In the genomic region with DNA sequence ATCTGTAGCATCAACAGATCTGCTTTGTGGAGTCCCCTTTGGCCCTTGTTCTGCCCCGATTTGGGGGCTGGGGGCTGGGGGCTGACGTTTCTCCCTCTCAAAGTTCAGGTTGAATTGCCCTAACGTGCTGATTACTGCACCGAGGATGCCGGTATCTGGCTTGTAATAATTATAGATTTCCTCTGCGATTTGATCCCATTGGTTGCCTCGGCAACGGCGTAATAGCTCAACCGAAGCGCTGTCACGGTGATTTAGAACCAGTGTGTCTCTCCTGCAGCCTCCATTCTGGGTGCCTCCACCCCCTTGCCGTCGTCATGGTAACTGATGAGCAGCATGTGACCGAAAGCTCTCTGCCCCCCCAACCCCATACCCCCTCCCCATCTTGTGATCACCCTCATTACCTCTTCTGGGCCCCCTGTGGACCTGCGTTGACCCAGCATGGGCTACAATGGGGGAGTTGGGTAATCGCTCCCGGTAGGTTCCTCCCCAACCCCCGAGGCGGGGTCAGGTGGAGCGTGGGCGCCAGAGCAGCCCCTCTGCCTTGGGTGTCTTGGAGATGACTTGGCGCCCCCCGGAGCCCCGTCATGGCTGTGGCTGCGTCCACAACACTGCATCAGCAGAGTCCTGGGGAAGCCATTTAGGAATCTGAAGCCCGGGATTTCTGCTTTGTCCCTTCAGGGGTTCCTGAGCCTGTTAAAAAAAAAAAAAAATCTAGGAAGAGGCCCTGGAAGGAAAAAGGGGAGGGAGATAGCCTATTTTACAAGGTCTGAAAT, we compare ENCODE assay signal across 17 cellular contexts. TPM values are rescaled to one million over a fixed set of nuclear protein-coding genes. Genes with fewer than 3 reads are reported as not detected.
DNase-seq lines count a peak whose midpoint lies in the region; ATAC-seq and TF ChIP-seq lines count a peak whose summit lies in the region.
"Had no signal": no experiment of that assay in that cellular context is flagged by ENCODE, and none has a peak within 500 bp of the region (broad histone marks: within the 10 kb centered on the region; RNA-seq: fewer than 3 reads in every experiment).

No MANE protein-coding gene starts in this region.

- H3K27me3 Mint-ChIP-seq in endodermal cell (ENCODE audit: insufficient read depth): no peaks in the 10 kb centered on the region
- H3K27me3 Mint-ChIP-seq in activated naive CD8-positive, alpha-beta T cell treated with anti-CD3 and anti-CD28 coated beads, Interleukin-2, amount 50 U/mL, for 24 hours: no peaks in the 10 kb centered on the region
- H3K27me3 Mint-ChIP-seq: T-cell had no signal

- peak; percentile 10 for TF ChIP-seq CTCF in endodermal cell (conservative IDR thresholded peaks at IDR 0.05)

- no peaks in the 10 kb centered on the region for H3K4me1 ChIP-seq in endodermal cell (ENCODE audit: control insufficient read depth, insufficient read depth, low read length)
- H3K4me1 ChIP-seq in neuronal stem cell (ENCODE audit: control insufficient read depth in 2 of 2, insufficient read depth in 1 of 2, low read depth in 1 of 2, low read length in 2 of 2): peaks cover 9 to 27% of the 10 kb centered on the region in 2 donors
- H3K4me1 ChIP-seq: colonic mucosa, prostate gland, stomach had no signal

- H3K9me3 ChIP-seq in endodermal cell (ENCODE audit: control insufficient read depth, low read length): no peaks in the 10 kb centered on the region
- peaks cover 2 to 6% of the 10 kb centered on the region in 2 donors for H3K9me3 ChIP-seq in neuronal stem cell (replicated peaks in 1 of 2; ENCODE audit: control insufficient read depth in 2 of 2, insufficient read depth in 1 of 2, low read depth in 1 of 2, low read length in 2 of 2)
- H3K9me3 ChIP-seq: colonic mucosa, prostate gland had no signal

- no peak overlapping the region for H3K27ac Mint-ChIP-seq in endodermal cell
- H3K27ac Mint-ChIP-seq in activated naive CD8-positive, alpha-beta T cell treated with anti-CD3 and anti-CD28 coated beads, Interleukin-2, amount 50 U/mL, for 24 hours: no peak overlapping the region
- H3K27ac Mint-ChIP-seq: activated naive CD4-positive, alpha-beta T cell treated with anti-CD3 and anti-CD28 coated beads for 36 hours; CD8-positive, alpha-beta T cell; T-cell had no signal

- H3K4me3 Mint-ChIP-seq in endodermal cell: peak overlapping the region; percentile 22
- H3K4me3 Mint-ChIP-seq in activated naive CD8-positive, alpha-beta T cell treated with anti-CD3 and anti-CD28 coated beads, Interleukin-2, amount 50 U/mL, for 24 hours: no peak overlapping the region
- H3K4me3 Mint-ChIP-seq: activated naive CD4-positive, alpha-beta T cell treated with anti-CD3 and anti-CD28 coated beads for 36 hours; CD8-positive, alpha-beta T cell; T-cell had no signal

- H2BK5ac ChIP-seq in neuronal stem cell (ENCODE audit: low read length): no peak overlapping the region

- no peaks in the 10 kb centered on the region for H3K27me3 ChIP-seq in endodermal cell (ENCODE audit: control insufficient read depth, insufficient read depth, low read length, poor library complexity, severe bottlenecking)
- H3K27me3 ChIP-seq in neuronal stem cell (ENCODE audit: control insufficient read depth in 3 of 3, insufficient read depth in 3 of 3, low read depth in 1 of 3, low read length in 3 of 3): peaks cover 0 to 2% (median 0%) of the 10 kb centered on the region in 3 experiments
- H3K27me3 ChIP-seq: colonic mucosa, stomach had no signal

- peak overlapping the region; percentile 97 for H3K27ac ChIP-seq in endodermal cell (ENCODE audit: low read depth, low read length)
- peak overlapping the region; percentile 33 for H3K27ac ChIP-seq in neuronal stem cell (replicated peaks; ENCODE audit: low read length)
- H3K27ac ChIP-seq: colonic mucosa, prostate gland, stomach had no signal

- H3K23ac ChIP-seq in neuronal stem cell (ENCODE audit: low read depth, low read length, poor library complexity): no peak overlapping the region

- peak overlapping the region; percentile 91 for H3K14ac ChIP-seq in neuronal stem cell (ENCODE audit: low read length)

- H2BK12ac ChIP-seq in neuronal stem cell (ENCODE audit: low read length): no peak overlapping the region

- H3K9ac ChIP-seq in endodermal cell (ENCODE audit: extremely low read depth, low read length, poor library complexity, severe bottlenecking) (no peak overlapping the region), neuronal stem cell (ENCODE audit: low read depth, low read length, poor library complexity) (no peak overlapping the region)

- 35 to 47% methylated on average over 12 to 27 of the region's 27 CpGs for WGBS in endodermal cell (ENCODE audit: insufficient coverage in 1 of 2, insufficient read length in 1 of 2), 2 experiments
- no CpG with 5 or more reads among the region's 27 CpGs for WGBS in neuronal stem cell (ENCODE audit: extremely low coverage in 2 of 2, insufficient read length in 2 of 2, insufficient replicate concordance in 1 of 2), 2 donors

- no peak overlapping the region for H3K4me3 ChIP-seq in endodermal cell (ENCODE audit: low read length)
- peak overlapping the region; percentile 40 to 73 for H3K4me3 ChIP-seq in neuronal stem cell (ENCODE audit: low read length in 2 of 2)
- H3K4me3 ChIP-seq: colonic mucosa, prostate gland, stomach had no signal

- peak overlapping the region; percentile 39 for H2BK15ac ChIP-seq in neuronal stem cell (ENCODE audit: low read length)

- no peak overlapping the region for H2AK5ac ChIP-seq in neuronal stem cell (ENCODE audit: low read depth, low read length)

- DNase-seq in NCI-H1092 (lab: John Stamatoyannopoulos, UW) (peak; percentile 85), NCI-H748 treated with DMSO at 0.1 percent for 48 hours (lab: John Stamatoyannopoulos, UW) (peak; percentile 68), endodermal cell (peak; percentile 73), neuronal stem cell (ENCODE audit: low spot score) (peak; percentile 62), erythroblast (lab: John Stamatoyannopoulos, UW) (no peak)
- DNase-seq in activated naive CD8-positive, alpha-beta T cell treated with anti-CD3 and anti-CD28 coated beads, Interleukin-2, amount 50 U/mL, for 24 hours: no peak
- DNase-seq: activated CD4-positive, alpha-beta T cell treated with anti-CD3 and anti-CD28 coated beads, Interleukin-2, amount 50 U/mL, for 48 hours; activated naive CD4-positive, alpha-beta T cell treated with anti-CD3 and anti-CD28 coated beads for 36 hours; CD8-positive, alpha-beta T cell; colonic mucosa; left ventricle myocardium superior; stimulated activated CD4-positive, alpha-beta T cell treated with anti-CD3 and anti-CD28 coated beads, Interleukin-4, amount 100 ng/mL, for 24 hours; stomach; T-cell had no signal

- peaks cover under 1% of the 10 kb centered on the region for H3K36me3 Mint-ChIP-seq in endodermal cell (ENCODE audit: low read depth)
- peaks cover 10% of the 10 kb centered on the region for H3K36me3 Mint-ChIP-seq in activated naive CD8-positive, alpha-beta T cell treated with anti-CD3 and anti-CD28 coated beads, Interleukin-2, amount 50 U/mL, for 24 hours (ENCODE audit: low read depth)

- H3K36me3 ChIP-seq in endodermal cell (ENCODE audit: control insufficient read depth, insufficient read depth, low read length): no peaks in the 10 kb centered on the region
- H3K36me3 ChIP-seq in neuronal stem cell (replicated peaks in 1 of 2; ENCODE audit: control insufficient read depth in 2 of 2, insufficient read depth in 2 of 2, low read length in 2 of 2): no peaks in the 10 kb centered on the region
- H3K36me3 ChIP-seq: colonic mucosa, prostate gland had no signal

- H3K9me3 Mint-ChIP-seq in endodermal cell: no peaks in the 10 kb centered on the region
- no peaks in the 10 kb centered on the region for H3K9me3 Mint-ChIP-seq in activated naive CD8-positive, alpha-beta T cell treated with anti-CD3 and anti-CD28 coated beads, Interleukin-2, amount 50 U/mL, for 24 hours
- H3K9me3 Mint-ChIP-seq: T-cell had no signal

- no peak overlapping the region for H4K8ac ChIP-seq in neuronal stem cell (ENCODE audit: low read depth, low read length)

- H3K4me2 ChIP-seq in neuronal stem cell (ENCODE audit: insufficient read depth, low read length, poor library complexity, severe bottlenecking): peak overlapping the region; percentile 60

- TF ChIP-seq POLR2A in erythroblast (IDR thresholded peaks at IDR 0.05; ENCODE audit: low read length): no peak

- H3K79me1 ChIP-seq in neuronal stem cell (ENCODE audit: low read depth, low read length): no peaks in the 10 kb centered on the region

- no peak for ATAC-seq in activated naive CD8-positive, alpha-beta T cell treated with anti-CD3 and anti-CD28 coated beads, Interleukin-2, amount 50 U/mL, for 24 hours
- ATAC-seq in GM21367 (IDR thresholded peaks at IDR 0.05; ENCODE audit: unreplicated experiment): no peak
- no peak for ATAC-seq in HG02798 (IDR thresholded peaks at IDR 0.05; ENCODE audit: poor library complexity, unreplicated experiment)
- ATAC-seq: CD8-positive, alpha-beta T cell; left ventricle myocardium superior; T-cell had no signal

- H4K91ac ChIP-seq in neuronal stem cell (ENCODE audit: low read depth, low read length, poor library complexity): no peak overlapping the region

- peak overlapping the region; percentile 88 for H3K18ac ChIP-seq in neuronal stem cell (ENCODE audit: low read length)

- H2AFZ ChIP-seq in neuronal stem cell (ENCODE audit: low read length): peak overlapping the region; percentile 86

- no peak overlapping the region for H3K4ac ChIP-seq in neuronal stem cell (ENCODE audit: low read length)

- H3K4me1 Mint-ChIP-seq in endodermal cell: peaks cover 2% of the 10 kb centered on the region
- no peaks in the 10 kb centered on the region for H3K4me1 Mint-ChIP-seq in activated naive CD8-positive, alpha-beta T cell treated with anti-CD3 and anti-CD28 coated beads, Interleukin-2, amount 50 U/mL, for 24 hours
- H3K4me1 Mint-ChIP-seq: T-cell had no signal

- no peak overlapping the region for H2BK120ac ChIP-seq in neuronal stem cell (ENCODE audit: low read depth, low read length)

RNA-seq across cellular contexts. Expression of a gene that starts 38.4 kb away (rescaled TPM):
- total RNA-seq in endodermal cell: 10 to 100 TPM in 1 of 2 donors, 1 to 10 TPM in 1; 9.7 to 13.6 TPM
- 64.2 TPM for polyA plus RNA-seq in endodermal cell (2013, experiment 1 of 2)
- polyA plus RNA-seq in endodermal cell (2013, experiment 2 of 2): 65.0 TPM
- 5.9 TPM for polyA plus RNA-seq in neuronal stem cell (2013, experiment 1 of 2)
- polyA plus RNA-seq in neuronal stem cell (2013, experiment 2 of 2): 6.1 TPM

Comparison
In these comparisons a context has a peak if more than half of its experiments do, and no peak if none do; other contexts are left out.
1. DNase-seq: peak in NCI-H1092 (single experiment), NCI-H748 treated with DMSO at 0.1 percent for 48 hours (single experiment), endodermal cell (single experiment) and neuronal stem cell (single experiment); none in activated naive CD8-positive, alpha-beta T cell treated with anti-CD3 and anti-CD28 coated beads, Interleukin-2, amount 50 U/mL, for 24 hours (single experiment) and erythroblast (0 of 2).